Comparison of ENCODE assay signal across 9 cellular contexts in the genomic region with DNA sequence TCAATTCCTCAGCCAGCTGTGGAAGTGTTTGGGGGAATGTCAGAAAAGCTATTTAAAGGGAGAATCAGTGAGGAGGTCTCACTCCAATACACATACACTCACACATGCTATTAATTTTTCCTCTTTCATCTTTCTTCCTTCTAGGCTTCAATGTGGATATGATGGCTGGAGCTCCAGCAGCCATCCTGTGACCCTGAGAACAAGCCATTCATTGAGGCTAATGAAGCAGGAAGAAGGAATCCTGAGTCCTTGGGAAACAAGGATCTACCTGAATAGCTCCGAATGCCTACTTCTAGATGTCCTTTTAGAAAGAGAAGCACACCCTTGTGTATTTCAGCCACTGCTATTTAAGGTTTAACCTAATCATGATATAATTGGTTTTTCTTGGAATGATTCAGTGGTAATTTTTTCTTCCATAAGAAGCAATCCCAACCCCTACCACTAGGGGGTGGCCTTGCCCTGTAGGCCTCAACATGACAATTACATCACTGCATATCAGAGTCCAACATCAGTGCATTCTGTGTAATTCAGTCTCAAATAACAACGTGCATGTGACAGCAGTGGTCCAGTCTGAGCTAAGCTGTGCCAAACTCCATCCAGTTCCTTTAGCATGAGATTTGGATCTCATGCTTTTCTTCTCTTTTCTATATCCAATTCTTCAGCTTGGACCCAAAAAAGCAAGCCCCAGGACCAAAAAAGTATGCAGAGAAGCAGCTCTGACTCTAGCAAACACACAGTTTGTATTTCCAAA.
A peak's percentile ranks its signal among the peaks of the same experiment; 100 is the strongest.
DNase-seq lines count a peak whose midpoint lies in the region; ATAC-seq, FAIRE-seq and TF ChIP-seq lines count a peak whose summit lies in the region.
"Had no signal": no experiment of that assay in that cellular context is flagged by ENCODE, and none has a peak within 500 bp of the region (broad histone marks: within the 10 kb centered on the region; RNA-seq: fewer than 3 reads in every experiment).

No MANE protein-coding gene starts in this region.

- H3K9me3 ChIP-seq in pancreas, result no peaks in the 10 kb centered on the region
- no peaks in the 10 kb centered on the region for H3K9me3 ChIP-seq in upper lobe of left lung

- H3K4me3 Mint-ChIP-seq in activated T-helper 2 cell treated with anti-CD3 and anti-CD28 coated beads, Interferon-gamma antibody, Interleukin-2, Interleukin-4, amounts not matched to agents 10 μg/mL and 5 μg/mL and 100 μg/mL, durations not matched to agents 14 hours and 24 hours and 36 hours (ENCODE audit: low read depth), result no peak overlapping the region

- DNase-seq in CMK (ENCODE audit: low read depth), result peak; percentile 25
- DNase-seq in HT1080 (ENCODE audit: low read depth), result peak; percentile 64
- DNase-seq in RPMI7951 (ENCODE audit: low read depth), result peak; percentile 65
- DNase-seq in activated T-helper 2 cell treated with anti-CD3 and anti-CD28 coated beads, Interferon-gamma antibody, Interleukin-2, Interleukin-4, amounts not matched to agents 10 μg/mL and 5 μg/mL and 100 μg/mL, durations not matched to agents 14 hours and 24 hours and 36 hours (ENCODE audit: low spot score), result peak; percentile 45
- peak; percentile 63 to 86 for DNase-seq in foreskin fibroblast
- peak in 4 of 6 donors; percentile 17 to 56 (median 28) for DNase-seq in pancreas
- peak in 1 of 2 donors; percentile 54 for DNase-seq in upper lobe of left lung

- no peak for FAIRE-seq in pancreas (lab: Jason Lieb, UNC)
- FAIRE-seq: endometrium had no signal

- TF ChIP-seq CTCF in foreskin fibroblast (IDR thresholded peaks at IDR 0.05; ENCODE audit: low read depth, low read length) (peak; percentile 91), pancreas (IDR thresholded peaks at IDR 0.05) (peak; percentile 81 to 86 (median 82)), upper lobe of left lung (IDR thresholded peaks at IDR 0.05) (peak; percentile 82 to 96 (median 90))

- no peaks in the 10 kb centered on the region for H3K36me3 Mint-ChIP-seq in activated T-helper 2 cell treated with anti-CD3 and anti-CD28 coated beads, Interferon-gamma antibody, Interleukin-2, Interleukin-4, amounts not matched to agents 10 μg/mL and 5 μg/mL and 100 μg/mL, durations not matched to agents 14 hours and 24 hours and 36 hours (ENCODE audit: low read depth)

- H3K4me3 ChIP-seq in foreskin fibroblast (ENCODE audit: low read depth in 1 of 2, low read length in 2 of 2), result no peak overlapping the region
- no peak overlapping the region for H3K4me3 ChIP-seq in pancreas
- H3K4me3 ChIP-seq in upper lobe of left lung, result no peak overlapping the region

- no peaks in the 10 kb centered on the region for H3K4me1 ChIP-seq in pancreas
- peaks cover 0 to 5% (median 0%) of the 10 kb centered on the region in 4 donors for H3K4me1 ChIP-seq in upper lobe of left lung

- H3K27me3 ChIP-seq in pancreas (no peaks in the 10 kb centered on the region), upper lobe of left lung (no peaks in the 10 kb centered on the region)

- no peak for TF ChIP-seq POLR2A in upper lobe of left lung (IDR thresholded peaks at IDR 0.05)

- H3K27ac Mint-ChIP-seq in activated T-helper 2 cell treated with anti-CD3 and anti-CD28 coated beads, Interferon-gamma antibody, Interleukin-2, Interleukin-4, amounts not matched to agents 10 μg/mL and 5 μg/mL and 100 μg/mL, durations not matched to agents 14 hours and 24 hours and 36 hours, result no peak overlapping the region

- H3K27ac ChIP-seq in pancreas (no peak overlapping the region), upper lobe of left lung (peak overlapping the region in 1 of 4 donors; percentile 49)

- 10 to 13% methylated on average over 2 of the region's 2 CpGs for WGBS in pancreas, 2 donors
- 27 to 30% methylated on average over 2 of the region's 2 CpGs for WGBS in upper lobe of left lung, 2 donors

- no peak for TF ChIP-seq EP300 in upper lobe of left lung (IDR thresholded peaks at IDR 0.05)

- intact Hi-C loops in activated T-helper 2 cell treated with anti-CD3 and anti-CD28 coated beads, Interferon-gamma antibody, Interleukin-2, Interleukin-4, amounts not matched to agents 10 μg/mL and 5 μg/mL and 100 μg/mL, durations not matched to agents 14 hours and 24 hours and 36 hours (cut with micrococcal nuclease), result loop anchor here (1.0 to 5.0 kb wide), 6 partner anchors 82 to 626 kb away; a partner anchor contains a TSS
- intact Hi-C loops in pancreas (cut with DNase I), result loop anchor here in 2 of 3 donors (10.0 kb wide), 1 partner anchor 249 kb away; no protein-coding TSS in a partner anchor

- no peaks in the 10 kb centered on the region for H3K36me3 ChIP-seq in pancreas
- no peaks in the 10 kb centered on the region for H3K36me3 ChIP-seq in upper lobe of left lung

- H3K27me3 Mint-ChIP-seq in activated T-helper 2 cell treated with anti-CD3 and anti-CD28 coated beads, Interferon-gamma antibody, Interleukin-2, Interleukin-4, amounts not matched to agents 10 μg/mL and 5 μg/mL and 100 μg/mL, durations not matched to agents 14 hours and 24 hours and 36 hours (ENCODE audit: low read depth), result peaks cover 27% of the 10 kb centered on the region

- ATAC-seq in GM19438 (IDR thresholded peaks at IDR 0.05; ENCODE audit: low read depth, unreplicated experiment) (peak; percentile 29), pancreas (peak; percentile 67 to 95 (median 88)), upper lobe of left lung (ENCODE audit: low FRiP score in 2 of 2) (peak; percentile 74 to 85)

- H3K4me1 Mint-ChIP-seq in activated T-helper 2 cell treated with anti-CD3 and anti-CD28 coated beads, Interferon-gamma antibody, Interleukin-2, Interleukin-4, amounts not matched to agents 10 μg/mL and 5 μg/mL and 100 μg/mL, durations not matched to agents 14 hours and 24 hours and 36 hours (ENCODE audit: low read depth), result peaks cover 25% of the 10 kb centered on the region

- no peaks in the 10 kb centered on the region for H3K9me3 Mint-ChIP-seq in activated T-helper 2 cell treated with anti-CD3 and anti-CD28 coated beads, Interferon-gamma antibody, Interleukin-2, Interleukin-4, amounts not matched to agents 10 μg/mL and 5 μg/mL and 100 μg/mL, durations not matched to agents 14 hours and 24 hours and 36 hours

Comparison
In these comparisons a context has a peak if more than half of its experiments do, and no peak if none do; other contexts are left out.
1. ATAC-seq: peak in every context shown above with its lines; median percentile 88 in pancreas; 80 in upper lobe of left lung; 29 in GM19438.